18 cellular contexts compared by ENCODE assay signal in the genomic region with DNA sequence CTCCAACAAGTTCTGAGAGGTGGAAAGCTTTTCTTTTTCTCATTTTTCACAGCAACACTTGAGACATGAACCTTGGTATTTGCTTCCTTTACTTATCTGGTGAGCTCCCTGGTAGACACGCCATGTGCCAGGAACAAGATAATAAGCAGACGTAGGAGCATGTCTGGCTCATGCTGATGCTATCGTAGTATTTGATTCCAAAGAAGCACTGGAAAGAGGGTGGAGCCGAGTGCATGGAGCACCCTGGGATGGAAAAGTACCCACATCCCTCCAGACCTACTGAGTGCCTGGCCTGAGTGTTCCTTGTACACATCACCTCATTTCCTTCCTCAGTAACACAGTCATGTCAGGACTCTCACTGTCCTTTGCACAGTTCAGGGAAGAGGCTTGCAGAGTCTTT.
DNase-seq lines count a peak whose midpoint lies in the region; ATAC-seq, FAIRE-seq and TF ChIP-seq lines count a peak whose summit lies in the region.
"Had no signal": no experiment of that assay in that cellular context is flagged by ENCODE, and none has a peak within 500 bp of the region (broad histone marks: within the 10 kb centered on the region; RNA-seq: fewer than 3 reads in every experiment).

No MANE protein-coding gene starts in this region.

- 92 to 97% methylated on average over 4 of the region's 4 CpGs for WGBS in mesodermal cell (ENCODE audit: insufficient coverage in 2 of 2), 2 experiments

- peak; percentile 38 for ATAC-seq in Right ventricle myocardium superior (ENCODE audit: poor library complexity)
- no peak for ATAC-seq in GM18873 (IDR thresholded peaks at IDR 0.05; ENCODE audit: low FRiP score, unreplicated experiment)
- ATAC-seq: HCT116 had no signal

- H3K4me1 ChIP-seq in right atrium auricular region, result no peaks in the 10 kb centered on the region
- H3K4me1 ChIP-seq in mesodermal cell (ENCODE audit: control insufficient read depth, insufficient read depth, low read length, poor library complexity, severe bottlenecking), result peaks cover 16% of the 10 kb centered on the region
- no peaks in the 10 kb centered on the region for H3K4me1 ChIP-seq in kidney (ENCODE audit: control insufficient read depth in 1 of 2, insufficient read depth in 1 of 2, low read depth in 1 of 2, low read length in 2 of 2)

- H3K4me3 ChIP-seq in right atrium auricular region, result no peak overlapping the region
- no peak overlapping the region for H3K4me3 ChIP-seq in bronchial epithelial cell (ENCODE audit: low read depth, low read length)
- no peak overlapping the region for H3K4me3 ChIP-seq in mesodermal cell (ENCODE audit: extremely low read depth, insufficient read depth, low read length, poor library complexity, severe bottlenecking)
- no peak overlapping the region for H3K4me3 ChIP-seq in kidney (ENCODE audit: low read length in 2 of 2)
- H3K4me3 ChIP-seq: PC-9 had no signal

- H3K9me3 ChIP-seq in right atrium auricular region (no peaks in the 10 kb centered on the region), mesodermal cell (ENCODE audit: control insufficient read depth, low read length) (no peaks in the 10 kb centered on the region), kidney (ENCODE audit: control insufficient read depth in 1 of 2, low read length in 2 of 2) (no peaks in the 10 kb centered on the region)

- FAIRE-seq in bronchial epithelial cell (lab: Jason Lieb, UNC) (peak; percentile 7), kidney (lab: Jason Lieb, UNC) (no peak)
- FAIRE-seq: A204.1, GM18507, HTR-8/SVneo had no signal

- no peaks in the 10 kb centered on the region for H3K27me3 ChIP-seq in right atrium auricular region
- H3K27me3 ChIP-seq in bronchial epithelial cell (ENCODE audit: control insufficient read depth, insufficient read depth, low read length), result no peaks in the 10 kb centered on the region

- intact Hi-C loops in Right ventricle myocardium superior (cut with DNase I), result no loop called here
- intact Hi-C loops in kidney (cut with DNase I), result no loop called here

- TF ChIP-seq CTCF in right atrium auricular region (IDR thresholded peaks at IDR 0.05), result no peak
- no peak for TF ChIP-seq CTCF in bronchial epithelial cell (IDR thresholded peaks at IDR 0.05; ENCODE audit: insufficient read depth, low read length, severe bottlenecking)
- TF ChIP-seq CTCF in GM13977 (IDR thresholded peaks at IDR 0.05; ENCODE audit: extremely low read depth, insufficient read depth, missing control alignments), result no peak
- TF ChIP-seq CTCF in kidney (IDR thresholded peaks at IDR 0.05; ENCODE audit: borderline replicate concordance, extremely low read depth, insufficient read depth), result no peak

- H3K36me3 ChIP-seq in right atrium auricular region, result no peaks in the 10 kb centered on the region
- no peaks in the 10 kb centered on the region for H3K36me3 ChIP-seq in bronchial epithelial cell (ENCODE audit: control insufficient read depth, insufficient read depth, low read length)
- H3K36me3 ChIP-seq in mesodermal cell (ENCODE audit: control insufficient read depth, insufficient read depth, low read length), result no peaks in the 10 kb centered on the region
- no peaks in the 10 kb centered on the region for H3K36me3 ChIP-seq in kidney (ENCODE audit: control insufficient read depth in 1 of 2, insufficient read depth in 2 of 2, low read length in 2 of 2)

- DNase-seq in Right ventricle myocardium superior, result no peak
- no peak for DNase-seq in right atrium auricular region (ENCODE audit: low spot score)
- no peak for DNase-seq in bronchial epithelial cell (ENCODE audit: low read depth)
- DNase-seq in GM13977 (ENCODE audit: low spot score), result no peak
- DNase-seq in mesenteric fat pad (ENCODE audit: low spot score), result no peak
- DNase-seq in kidney, result no peak
- DNase-seq: KBM-7, NCI-H1092 treated with DMSO at 0.1 percent for 48 hours, NCI-H1694, NCI-H69, PC-9 had no signal

- H3K9ac ChIP-seq in kidney (ENCODE audit: low read length in 2 of 2), result no peak overlapping the region

- H3K27ac ChIP-seq in right atrium auricular region (no peak overlapping the region), mesodermal cell (ENCODE audit: low read depth, low read length, severe bottlenecking) (peak overlapping the region; percentile 82), kidney (ENCODE audit: low read depth in 2 of 2, low read length in 2 of 2) (no peak overlapping the region)
- H3K27ac ChIP-seq: C4-2B, PC-9 had no signal

- in situ Hi-C loops in GM13977 (cut with MboI; ENCODE audit: low pct_unique_long_range_greater_than_20kb, low sequenced_read_pairs, unreplicated experiment), result no loop called here
